Comparison of ENCODE assay signal across 8 cellular contexts in genomic region chr19:52336117-52336811, GRCh38. TPM values are rescaled to one million over a fixed set of nuclear protein-coding genes. Genes with fewer than 3 reads are reported as not detected.
A peak's percentile ranks its signal among the peaks of the same experiment; 100 is the strongest.
DNase-seq lines count a peak whose midpoint lies in the region; ATAC-seq and TF ChIP-seq lines count a peak whose summit lies in the region.

Gene ZNF610 (plus strand): TSS chr19:52336243. CDS start chr19:52349173, 12,930 bp downstream.

- H3K36me3 ChIP-seq in CD4-positive, CD25-positive, alpha-beta regulatory T cell (ENCODE audit: control insufficient read depth, insufficient read depth, low read length), result no peaks in the 10 kb centered on the region
- H3K36me3 ChIP-seq in GM23338 (ENCODE audit: insufficient read depth), result no peaks in the 10 kb centered on the region

- peak within 1 kb of the TSS; percentile 61 for H3K4me3 ChIP-seq in CD4-positive, CD25-positive, alpha-beta regulatory T cell (ENCODE audit: low read depth, low read length)
- H3K4me3 ChIP-seq in GM23338, result peak within 1 kb of the TSS; percentile 93
- H3K4me3 ChIP-seq in skin epidermis, result peak within 1 kb of the TSS; percentile 58 to 74 (median 64)

- intact Hi-C loops in activated B cell treated with CpG ODN at 0.5 μM for 24 hours (cut with micrococcal nuclease), result loop anchor here (1.0 to 2.0 kb wide), 4 partner anchors 33 to 399 kb away; partner anchors contain the start of genes ZNF611, ZNF701 and ZNF880

- H3K27ac ChIP-seq in CD4-positive, CD25-positive, alpha-beta regulatory T cell (ENCODE audit: insufficient read depth, low read length, poor library complexity, severe bottlenecking), result peak within 1 kb of the TSS; percentile 69
- H3K27ac ChIP-seq in GM23338 (ENCODE audit: low read depth) (0 out of 2 replicates have a peak within 1 kb of the TSS, but pooled peaks have one; percentile 71), caudate nucleus (ENCODE audit: low read depth, low read length) (peak within 1 kb of the TSS; percentile 69), skin epidermis (peak within 1 kb of the TSS in 20 of 21 experiments; percentile 52 to 96 (median 84))

- TF ChIP-seq CTCF in GM23338 (conservative IDR thresholded peaks at IDR 0.05; ENCODE audit: low read depth in 2 of 2) (no peak), activated B cell treated with CpG ODN at 0.5 μM for 24 hours (IDR thresholded peaks at IDR 0.05) (no peak)

- DNase-seq in CD4-positive, CD25-positive, alpha-beta regulatory T cell, result peak; percentile 68 to 91 (median 83)
- DNase-seq in GM23338 (ENCODE audit: low spot score) (peak; percentile 88), NCI-H187 treated with DMSO at 0.1 percent for 48 hours (lab: John Stamatoyannopoulos, UW) (peak; percentile 9), activated B cell treated with CpG ODN at 0.5 μM for 24 hours (peak; percentile 84), caudate nucleus (lab: John Stamatoyannopoulos, UW) (peak; percentile 12 to 95 (median 84)), inferior parietal cortex (ENCODE audit: extremely low spot score) (peak; percentile 91), NOMO-1 treated with DMSO at 0.1 percent for 48 hours (lab: John Stamatoyannopoulos, UW; ENCODE audit: unreplicated experiment) (no peak)

- H4K20me1 ChIP-seq in GM23338 (replicated peaks; ENCODE audit: insufficient read depth), result no peaks in the 10 kb centered on the region

- H3K9me2 ChIP-seq in GM23338 (ENCODE audit: insufficient read depth), result no peaks in the 10 kb centered on the region

- H3K9me3 ChIP-seq in CD4-positive, CD25-positive, alpha-beta regulatory T cell (ENCODE audit: control insufficient read depth in 2 of 2, low read length in 2 of 2), result peaks cover 28 to 36% of the 10 kb centered on the region in 2 experiments

- CTCF ChIA-PET in activated B cell treated with CpG ODN at 0.5 μM for 24 hours (lab: Charles Lee), result no interaction called here

- peaks cover 0 to 16% (median 11%) of the 10 kb centered on the region in 4 donors for H3K4me1 Mint-ChIP-seq in CD4-positive, CD25-positive, alpha-beta regulatory T cell
- H3K4me1 Mint-ChIP-seq in GM23338 (no peaks in the 10 kb centered on the region; the same call in 1 of the 3 replicates), activated B cell treated with CpG ODN at 0.5 μM for 24 hours (peaks cover 14% of the 10 kb centered on the region)

- ATAC-seq in CD4-positive, CD25-positive, alpha-beta regulatory T cell (ENCODE audit: low read depth in 2 of 2), result peak; percentile 91
- ATAC-seq in GM23338 (peak; percentile 94), activated B cell treated with CpG ODN at 0.5 μM for 24 hours (ENCODE audit: low read depth) (peak; percentile 96)

- H3K9me3 Mint-ChIP-seq in CD4-positive, CD25-positive, alpha-beta regulatory T cell, result peaks cover 0 to 37% (median 10%) of the 10 kb centered on the region in 7 donors
- H3K9me3 Mint-ChIP-seq in GM23338 (peaks cover 41% of the 10 kb centered on the region), activated B cell treated with CpG ODN at 0.5 μM for 24 hours (peaks cover 27% of the 10 kb centered on the region)

- H3K4me2 ChIP-seq in GM23338, result peak within 1 kb of the TSS; percentile 97

- H3F3A ChIP-seq in GM23338 (replicated peaks; ENCODE audit: low read depth), result no peaks in the 10 kb centered on the region

- peak within 1 kb of the TSS; percentile 97 to 99 (median 98) for H3K27ac Mint-ChIP-seq in CD4-positive, CD25-positive, alpha-beta regulatory T cell
- H3K27ac Mint-ChIP-seq in GM23338 (peak within 1 kb of the TSS; percentile 95), activated B cell treated with CpG ODN at 0.5 μM for 24 hours (peak within 1 kb of the TSS; percentile 93)

- H3K36me3 Mint-ChIP-seq in CD4-positive, CD25-positive, alpha-beta regulatory T cell, result peaks cover 12% of the 10 kb centered on the region
- H3K36me3 Mint-ChIP-seq in GM23338 (ENCODE audit: low read depth), result peaks cover 27% of the 10 kb centered on the region
- H3K36me3 Mint-ChIP-seq in activated B cell treated with CpG ODN at 0.5 μM for 24 hours (ENCODE audit: low read depth), result peaks cover 28% of the 10 kb centered on the region

- no peaks in the 10 kb centered on the region for H3K27me3 ChIP-seq in CD4-positive, CD25-positive, alpha-beta regulatory T cell (ENCODE audit: control insufficient read depth, insufficient read depth, low read length)
- no peaks in the 10 kb centered on the region for H3K27me3 ChIP-seq in GM23338 (ENCODE audit: insufficient read depth)

- no peaks in the 10 kb centered on the region for H3K27me3 Mint-ChIP-seq in CD4-positive, CD25-positive, alpha-beta regulatory T cell
- H3K27me3 Mint-ChIP-seq in GM23338 (ENCODE audit: insufficient read depth, low read depth, poor library complexity), result peaks cover 14% of the 10 kb centered on the region
- no peaks in the 10 kb centered on the region for H3K27me3 Mint-ChIP-seq in activated B cell treated with CpG ODN at 0.5 μM for 24 hours

- peaks cover 10% of the 10 kb centered on the region for H3K4me1 ChIP-seq in CD4-positive, CD25-positive, alpha-beta regulatory T cell (ENCODE audit: control insufficient read depth, insufficient read depth, low read length, poor library complexity, severe bottlenecking)
- no peaks in the 10 kb centered on the region for H3K4me1 ChIP-seq in GM23338 (ENCODE audit: insufficient read depth)

- peak within 1 kb of the TSS; percentile 97 for H2AFZ ChIP-seq in GM23338

- H3K79me2 ChIP-seq in GM23338 (replicated peaks; ENCODE audit: insufficient read depth), result no peaks in the 10 kb centered on the region

- peak within 1 kb of the TSS; percentile 91 to 99 (median 96) for H3K4me3 Mint-ChIP-seq in CD4-positive, CD25-positive, alpha-beta regulatory T cell
- H3K4me3 Mint-ChIP-seq in GM23338 (peak within 1 kb of the TSS; percentile 86), activated B cell treated with CpG ODN at 0.5 μM for 24 hours (peak within 1 kb of the TSS; percentile 97)

- POLR2A ChIA-PET in activated B cell treated with CpG ODN at 0.5 μM for 24 hours (lab: Charles Lee), result interaction anchor here (0.5 to 1.2 kb wide), 6 partner anchors 33 to 768 kb away, joined by 3 to 12 read pairs (median 6); partner anchors contain the start of genes PPP2R1A, ZNF528 and ZNF880

TF ChIP-seq in GM23338, 12 proteins besides CTCF, POLR2A, EP300 and RAD21:
- no peak for TF ChIP-seq EZH2 (IDR thresholded peaks at IDR 0.05; ENCODE audit: low read depth, unreplicated experiment)
- peak; percentile 81 for TF ChIP-seq POLR2AphosphoS5 (IDR thresholded peaks at IDR 0.05; ENCODE audit: low read depth)

RNA-seq across cellular contexts. Expression of gene ZNF610, which starts in this region (rescaled TPM):
- total RNA-seq in CD4-positive, CD25-positive, alpha-beta regulatory T cell, result 0.67 TPM
- 1 to 10 TPM in 2 of 4 donors, under 1 TPM in 1, not detected in 1; 0.37 to 3.6 (median 3.0) TPM for polyA plus RNA-seq in CD4-positive, CD25-positive, alpha-beta regulatory T cell
- 5.3 and 6.3 TPM in 2 replicates for total RNA-seq in GM23338 (2014; rRNA removed; shearing (Covaris generic))
- polyA plus RNA-seq in GM23338 (2016; fragmentation: Nextera tagmentation; extraction: Ambion mirVana), result 4.7 and 5.3 TPM in 2 replicates
- 1.1 and 2.0 TPM in 2 replicates for total RNA-seq in activated B cell treated with CpG ODN at 0.5 μM for 24 hours
